ENCODE assay signal across 7 cellular contexts in the genomic region with DNA sequence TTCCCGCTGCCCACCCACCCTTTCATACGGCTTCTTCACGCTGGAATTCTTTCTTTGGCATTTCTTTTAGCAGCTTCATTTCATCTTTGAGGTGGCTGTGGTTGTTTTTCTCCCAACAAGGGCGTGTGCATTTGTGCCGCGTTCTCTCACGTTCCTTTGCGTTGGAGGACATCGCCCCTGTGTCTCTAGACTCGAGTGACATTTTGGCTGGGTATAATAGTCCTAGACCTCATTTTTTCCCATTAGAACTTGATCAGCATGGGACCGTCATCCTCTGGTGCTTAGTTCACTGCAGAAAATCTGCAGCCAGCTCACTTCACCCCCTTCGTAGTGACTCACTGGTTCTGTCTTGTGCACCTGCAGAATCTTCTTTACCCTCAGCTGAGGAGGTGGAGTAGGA. TPM values are rescaled to one million over a fixed set of nuclear protein-coding genes. Genes with fewer than 3 reads are reported as not detected.
"Had no signal": no experiment of that assay in that cellular context is flagged by ENCODE, and none has a peak within 500 bp of the region (broad histone marks: within the 10 kb centered on the region; RNA-seq: fewer than 3 reads in every experiment).

No MANE protein-coding gene starts in this region.

- DNase-seq: IMR-90, KG1 had no signal

- H3K27me3 Mint-ChIP-seq: IgD-negative memory B cell had no signal

- H3K27ac Mint-ChIP-seq: IgD-negative memory B cell had no signal

- H3K4me1 Mint-ChIP-seq: IgD-negative memory B cell had no signal

- H3K36me3 Mint-ChIP-seq: IgD-negative memory B cell had no signal

- H3K27ac ChIP-seq: HL-60 had no signal

- FAIRE-seq: HTR-8/SVneo had no signal

RNA-seq across cellular contexts. Expression of gene KCNT1, which starts 29.5 kb away (rescaled TPM):
- total RNA-seq: HT-29, HT1080, IMR-90 had no signal
- polyA plus RNA-seq: IgD-negative memory B cell, IMR-90 had no signal

RNA-seq across cellular contexts. Expression of gene SOHLH1, which starts 32.2 kb away (rescaled TPM):
- total RNA-seq: HT-29, HT1080, IMR-90 had no signal
- polyA plus RNA-seq: IgD-negative memory B cell, IMR-90 had no signal
